ENCODE assay signal across 17 cellular contexts in genomic region chr9:117958726-117959125, GRCh38.
A peak's percentile ranks its signal among the peaks of the same experiment; 100 is the strongest.
DNase-seq lines count a peak whose midpoint lies in the region; ATAC-seq, FAIRE-seq and TF ChIP-seq lines count a peak whose summit lies in the region.
"Had no signal": no experiment of that assay in that cellular context is flagged by ENCODE, and none has a peak within 500 bp of the region (broad histone marks: within the 10 kb centered on the region; RNA-seq: fewer than 3 reads in every experiment).

No MANE protein-coding gene starts in this region.

- H3K9ac ChIP-seq in NT2/D1 (ENCODE audit: insufficient read length, low read depth) (no peak overlapping the region), H1 (replicated peaks in 1 of 4; ENCODE audit: extremely low read depth in 1 of 4, low read depth in 3 of 4, low read length in 3 of 4) (no peak overlapping the region), mesendoderm (ENCODE audit: low read length) (no peak overlapping the region), HepG2 (ENCODE audit: insufficient read depth, low read depth, low read length) (no peak overlapping the region)

- H3K14ac ChIP-seq in H1 (ENCODE audit: insufficient read length): no peak overlapping the region

- ATAC-seq in Right ventricle myocardium superior (ENCODE audit: poor library complexity) (no peak), HepG2 (no peak), GM21390 (IDR thresholded peaks at IDR 0.05; ENCODE audit: unreplicated experiment) (no peak)
- ATAC-seq: A549; CD8-positive, alpha-beta T cell had no signal

- H2BK5ac ChIP-seq in H1 (ENCODE audit: low read depth, low read length) (no peak overlapping the region), mesendoderm (ENCODE audit: low read length) (no peak overlapping the region)

- H4K5ac ChIP-seq in H1 (ENCODE audit: insufficient read length, low read depth, low read length) (no peak overlapping the region), mesendoderm (ENCODE audit: low read length) (no peak overlapping the region)

- DNase-seq in NT2/D1 (ENCODE audit: low read depth, low spot score) (peak; percentile 55), H1 (ENCODE audit: low read depth in 1 of 2, low spot score in 2 of 2) (peak in 1 of 2 experiments; percentile 2), mesendoderm (peak; percentile 79), Right ventricle myocardium superior (no peak), HepG2 (ENCODE audit: low spot score) (no peak), sigmoid colon (no peak)
- DNase-seq: CD8-positive, alpha-beta T cell; COR-L47; DMS153; DMS79 treated with DMSO at 0.1 percent for 48 hours; EL had no signal

- TF ChIP-seq RAD21 in H1 (IDR thresholded peaks at IDR 0.05 in 1 of 2, conservative IDR thresholded peaks at IDR 0.05 in 1 of 2; ENCODE audit: low read depth in 2 of 2, low read length in 2 of 2) (no peak), HepG2 (CRISPR knock-in tag; IDR thresholded peaks at IDR 0.05) (no peak)

- H3K27me3 ChIP-seq in NT2/D1 (ENCODE audit: insufficient read depth, insufficient read length) (no peaks in the 10 kb centered on the region), H1 (replicated peaks in 1 of 4; ENCODE audit: control insufficient read depth in 3 of 4, extremely low read depth in 1 of 4, insufficient read depth in 3 of 4, low read length in 3 of 4) (no peaks in the 10 kb centered on the region), mesendoderm (ENCODE audit: insufficient read depth, low read length, poor library complexity) (no peaks in the 10 kb centered on the region), HepG2 (ENCODE audit: control insufficient read depth in 1 of 2, insufficient read depth in 2 of 2, low read length in 2 of 2) (no peaks in the 10 kb centered on the region), sigmoid colon (no peaks in the 10 kb centered on the region)

- H3K23me2 ChIP-seq in H1 (ENCODE audit: low read depth, low read length): no peaks in the 10 kb centered on the region

- H3K4me1 ChIP-seq in NT2/D1 (ENCODE audit: insufficient read depth, insufficient read length) (no peaks in the 10 kb centered on the region), H1 (replicated peaks in 1 of 4; ENCODE audit: control insufficient read depth in 3 of 4, insufficient read depth in 4 of 4, low read length in 3 of 4) (peaks cover 0 to 10% (median 0%) of the 10 kb centered on the region in 4 experiments; a peak in 1 of 7 replicates), mesendoderm (ENCODE audit: control insufficient read depth, low read depth, low read length) (no peaks in the 10 kb centered on the region), HepG2 (ENCODE audit: insufficient read depth, low read length) (no peaks in the 10 kb centered on the region), sigmoid colon (no peaks in the 10 kb centered on the region)
- H3K4me1 ChIP-seq: A549 had no signal

- TF ChIP-seq EP300 in H1 (IDR thresholded peaks at IDR 0.05; ENCODE audit: borderline replicate concordance in 1 of 2, low read depth in 2 of 2, low read length in 2 of 2) (no peak), HepG2 (IDR thresholded peaks at IDR 0.05; ENCODE audit: low read depth in 2 of 2, low read length in 2 of 2) (no peak), HepG2 (CRISPR knock-in tag; IDR thresholded peaks at IDR 0.05; ENCODE audit: borderline replicate concordance) (no peak), sigmoid colon (IDR thresholded peaks at IDR 0.05) (no peak)

- CTCF ChIA-PET in H1 (lab: Charles Lee; ENCODE audit: partially characterized antibody) (interaction anchor here (0.5 kb wide), 1 partner anchor 39 kb away, joined by 4 read pairs; no protein-coding TSS in a partner anchor), HepG2 (lab: Yijun Ruan, JAX; ENCODE audit: low intra/inter-chr PET ratio, low total read pairs) (no interaction called here)

- H2BK12ac ChIP-seq in H1 (ENCODE audit: low read depth, low read length): no peak overlapping the region

- in situ Hi-C loops in HepG2 (cut with HindIII; ENCODE audit: extremely low pct_ligation_motif_present, low pct_unique_long_range_greater_than_20kb): no loop called here

- no TSS peak for BruUV-seq in HepG2 (replicated peaks; lab: Mats Ljungman, UMichigan)

- FAIRE-seq in H1 (lab: Jason Lieb, UNC) (no peak), HepG2 (lab: Jason Lieb, UNC) (no peak)
- FAIRE-seq: A549, D721Med, G401.6, GM12891 had no signal

- H2BK15ac ChIP-seq in H1 (ENCODE audit: low read length) (no peak overlapping the region), mesendoderm (replicated peaks; ENCODE audit: low read depth) (no peak overlapping the region)

- H3K4me3 ChIP-seq in NT2/D1 (ENCODE audit: insufficient read length, low read depth) (no peak overlapping the region), H1 (ENCODE audit: extremely low read depth in 1 of 4, insufficient read depth in 2 of 4, low read depth in 3 of 4, low read length in 4 of 4) (no peak overlapping the region), mesendoderm (ENCODE audit: low read length) (no peak overlapping the region), HepG2 (replicated peaks in 1 of 3; ENCODE audit: insufficient read depth in 1 of 3, low read depth in 2 of 3, low read length in 3 of 3) (no peak overlapping the region), sigmoid colon (no peak overlapping the region)
- H3K4me3 ChIP-seq: A549 had no signal

- H3K56ac ChIP-seq in H1 (replicated peaks; ENCODE audit: insufficient read length, low read depth, low read length) (no peak overlapping the region), mesendoderm (ENCODE audit: low read length) (no peak overlapping the region)

- H2AFZ ChIP-seq in H1 (ENCODE audit: low read length) (no peak overlapping the region), HepG2 (ENCODE audit: low read length) (no peak overlapping the region)

- H3K9me3 ChIP-seq in NT2/D1 (ENCODE audit: insufficient read depth, low read length) (no peaks in the 10 kb centered on the region), H1 (ENCODE audit: insufficient read depth in 2 of 2, low read depth in 1 of 2, low read length in 1 of 2) (no peaks in the 10 kb centered on the region), HepG2 (ENCODE audit: low read length) (peaks cover 22% of the 10 kb centered on the region; the same call in 1 of the 2 replicates), sigmoid colon (no peaks in the 10 kb centered on the region)
- H3K9me3 ChIP-seq: A549 had no signal

- H3K4ac ChIP-seq in H1 (replicated peaks; ENCODE audit: insufficient read length, low read depth, low read length) (no peak overlapping the region), mesendoderm (ENCODE audit: low read depth, low read length) (no peak overlapping the region)

- H3K27ac ChIP-seq in H1 (ENCODE audit: low read depth, low read length): no peak overlapping the region
- H3K27ac ChIP-seq in mesendoderm (ENCODE audit: low read depth, low read length): no peak overlapping the region
- H3K27ac ChIP-seq in HepG2 (ENCODE audit: extremely low read length, insufficient read depth, low read length): no peak overlapping the region
- no peak overlapping the region for H3K27ac ChIP-seq in sigmoid colon
- H3K27ac ChIP-seq: A549, HL-60 had no signal

- H3K79me1 ChIP-seq in H1 (ENCODE audit: low read depth, low read length) (no peaks in the 10 kb centered on the region), mesendoderm (ENCODE audit: low read length) (no peaks in the 10 kb centered on the region)

- H2AK5ac ChIP-seq in H1 (ENCODE audit: low read depth, low read length) (no peak overlapping the region), mesendoderm (ENCODE audit: low read length) (no peak overlapping the region)

- no peaks in the 10 kb centered on the region for H3K79me2 ChIP-seq in H1 (ENCODE audit: control insufficient read depth in 1 of 2, insufficient read depth in 2 of 2, low read length in 2 of 2)
- no peaks in the 10 kb centered on the region for H3K79me2 ChIP-seq in mesendoderm (ENCODE audit: control insufficient read depth, insufficient read depth, low read length)
- no peaks in the 10 kb centered on the region for H3K79me2 ChIP-seq in HepG2 (ENCODE audit: insufficient read depth, low read length)

- H4K91ac ChIP-seq in H1 (replicated peaks; ENCODE audit: insufficient read length, low read length): no peak overlapping the region

- WGBS in H1 (ENCODE audit: extremely low coverage in 1 of 2, insufficient coverage in 1 of 2, insufficient read length in 1 of 2, insufficient replicate concordance in 2 of 2, low coverage in 1 of 2, low lambda C conversion rate in 2 of 2, missing lambda C conversion rate in 1 of 2), 2 experiments: 92% methylated on average over 2 of the region's 2 CpGs; no CpG with 5 or more reads in 1 of the 2 experiments
- no CpG with 5 or more reads among the region's 2 CpGs for WGBS in mesendoderm (ENCODE audit: extremely low coverage, insufficient coverage, low lambda C conversion rate)
- WGBS in HepG2 (ENCODE audit: low lambda C conversion rate): 6% methylated on average over 2 of the region's 2 CpGs
- WGBS in sigmoid colon, 2 donors: 92 to 95% methylated on average over 2 of the region's 2 CpGs

- intact Hi-C loops in Right ventricle myocardium superior (cut with DNase I): no loop called here
- intact Hi-C loops in HepG2 (cut with micrococcal nuclease; ENCODE audit: unreplicated experiment): no loop called here
- intact Hi-C loops in sigmoid colon (cut with DNase I): no loop called here

- H4K8ac ChIP-seq in H1 (ENCODE audit: extremely low read depth, insufficient read depth, low read length) (no peak overlapping the region), mesendoderm (ENCODE audit: low read depth, low read length) (no peak overlapping the region)

- H3K4me2 ChIP-seq in H1 (ENCODE audit: insufficient read depth in 1 of 2, low read depth in 2 of 2, low read length in 2 of 2): no peak overlapping the region
- H3K4me2 ChIP-seq in mesendoderm (ENCODE audit: low read length): no peak overlapping the region
- no peak overlapping the region for H3K4me2 ChIP-seq in HepG2 (ENCODE audit: low read depth, low read length)
- H3K4me2 ChIP-seq: A549 had no signal

- H3K23ac ChIP-seq in H1 (ENCODE audit: insufficient read length): no peak overlapping the region
- H3K23ac ChIP-seq in mesendoderm (ENCODE audit: low read length): no peak overlapping the region

- TF ChIP-seq POLR2A in H1 (IDR thresholded peaks at IDR 0.05; ENCODE audit: control extremely low read depth in 1 of 2, low read depth in 2 of 2, low read length in 2 of 2) (no peak), HepG2 (IDR thresholded peaks at IDR 0.05; ENCODE audit: insufficient read depth in 1 of 2, low read depth in 2 of 2, low read length in 2 of 2) (no peak), sigmoid colon (IDR thresholded peaks at IDR 0.05) (no peak)

- H3K36me3 ChIP-seq in NT2/D1 (ENCODE audit: insufficient read depth, insufficient read length, low read length) (no peaks in the 10 kb centered on the region), H1 (ENCODE audit: control insufficient read depth in 2 of 4, insufficient read depth in 4 of 4, low read length in 3 of 4) (no peaks in the 10 kb centered on the region), mesendoderm (ENCODE audit: control insufficient read depth, insufficient read depth, low read length) (no peaks in the 10 kb centered on the region), HepG2 (replicated peaks in 1 of 2; ENCODE audit: control insufficient read depth in 1 of 2, insufficient read depth in 2 of 2, low read length in 2 of 2) (no peaks in the 10 kb centered on the region), sigmoid colon (no peaks in the 10 kb centered on the region)

- no peak overlapping the region for H2BK120ac ChIP-seq in H1 (replicated peaks; ENCODE audit: low read depth, low read length)
- H2BK120ac ChIP-seq in mesendoderm (ENCODE audit: low read depth, low read length): no peak overlapping the region

- no peak overlapping the region for H3K18ac ChIP-seq in H1 (ENCODE audit: extremely low read depth, low read length)
- H3K18ac ChIP-seq in mesendoderm (ENCODE audit: low read length): no peak overlapping the region

- POLR2A ChIA-PET in H1 (lab: Charles Lee; ENCODE audit: partially characterized antibody): no interaction called here
- POLR2A ChIA-PET in HepG2 (lab: Yijun Ruan, JAX): no interaction called here

- H4K20me1 ChIP-seq in H1 (replicated peaks in 1 of 2; ENCODE audit: control insufficient read depth in 1 of 2, insufficient read depth in 2 of 2, low read length in 2 of 2) (no peaks in the 10 kb centered on the region), HepG2 (ENCODE audit: insufficient read depth, low read length) (no peaks in the 10 kb centered on the region)

- H2BK20ac ChIP-seq in H1 (ENCODE audit: low read length): no peak overlapping the region

- TF ChIP-seq CTCF in H1 (IDR thresholded peaks at IDR 0.05; ENCODE audit: control extremely low read depth in 1 of 3, insufficient read depth in 1 of 3, low read depth in 1 of 3, low read length in 3 of 3) (no peak), HepG2 (CRISPR knock-in tag; IDR thresholded peaks at IDR 0.05) (no peak), sigmoid colon (IDR thresholded peaks at IDR 0.05) (no peak)

Comparison
In these comparisons a context has a peak if more than half of its experiments do, and no peak if none do; other contexts are left out.
1. DNase-seq: peak in NT2/D1 (single experiment) and mesendoderm (single experiment); none in Right ventricle myocardium superior (single experiment), HepG2 (single experiment) and sigmoid colon (single experiment).